In genomic region chr7:36852931-36853330, GRCh38 we compare ENCODE assay signal across 17 cellular contexts.
"Had no signal": no experiment of that assay in that cellular context is flagged by ENCODE, and none has a peak within 500 bp of the region (broad histone marks: within the 10 kb centered on the region; RNA-seq: fewer than 3 reads in every experiment).

No MANE protein-coding gene starts in this region.

- H3K4me3 Mint-ChIP-seq: activated naive CD4-positive, alpha-beta T cell treated with anti-CD3 and anti-CD28 coated beads, Interleukin-2, amount 10 ng/mL, durations not matched to agents 7 days and 5 days; naive thymus-derived CD8-positive, alpha-beta T cell; neural progenitor cell had no signal

- H3K27ac Mint-ChIP-seq: activated naive CD4-positive, alpha-beta T cell treated with anti-CD3 and anti-CD28 coated beads, Interleukin-2, amount 10 ng/mL, durations not matched to agents 7 days and 5 days; neural progenitor cell had no signal

- DNase-seq: activated CD4-positive, alpha-beta T cell treated with anti-CD3 and anti-CD28 coated beads, Interleukin-2, amount 50 U/mL, for 1 hour; activated effector memory CD4-positive, alpha-beta T cell treated with anti-CD3 and anti-CD28 coated beads, Interleukin-2, amount 50 U/mL, for 16 hours; activated naive CD4-positive, alpha-beta T cell treated with anti-CD3 and anti-CD28 coated beads, Interleukin-2, amount 10 ng/mL, durations not matched to agents 7 days and 5 days; adrenal gland; brain microvascular endothelial cell; colonic mucosa; effector memory CD8-positive, alpha-beta T cell; hippocampal formation; left ventricle myocardium inferior; naive thymus-derived CD8-positive, alpha-beta T cell; small intestine; stimulated activated CD4-positive, alpha-beta T cell treated with anti-CD3 and anti-CD28 coated beads, Interleukin-2, amount 100 ng/mL, for 24 hours; stimulated activated naive CD4-positive, alpha-beta T cell; upper lobe of right lung had no signal

- H3K27me3 Mint-ChIP-seq: activated naive CD4-positive, alpha-beta T cell treated with anti-CD3 and anti-CD28 coated beads, Interleukin-2, amount 10 ng/mL, durations not matched to agents 7 days and 5 days; effector memory CD8-positive, alpha-beta T cell; naive thymus-derived CD8-positive, alpha-beta T cell had no signal

- H3K4me1 Mint-ChIP-seq: neural progenitor cell had no signal

- ATAC-seq: esophagus mucosa; naive thymus-derived CD8-positive, alpha-beta T cell; sciatic nerve; upper lobe of right lung had no signal
